In the genomic region with DNA sequence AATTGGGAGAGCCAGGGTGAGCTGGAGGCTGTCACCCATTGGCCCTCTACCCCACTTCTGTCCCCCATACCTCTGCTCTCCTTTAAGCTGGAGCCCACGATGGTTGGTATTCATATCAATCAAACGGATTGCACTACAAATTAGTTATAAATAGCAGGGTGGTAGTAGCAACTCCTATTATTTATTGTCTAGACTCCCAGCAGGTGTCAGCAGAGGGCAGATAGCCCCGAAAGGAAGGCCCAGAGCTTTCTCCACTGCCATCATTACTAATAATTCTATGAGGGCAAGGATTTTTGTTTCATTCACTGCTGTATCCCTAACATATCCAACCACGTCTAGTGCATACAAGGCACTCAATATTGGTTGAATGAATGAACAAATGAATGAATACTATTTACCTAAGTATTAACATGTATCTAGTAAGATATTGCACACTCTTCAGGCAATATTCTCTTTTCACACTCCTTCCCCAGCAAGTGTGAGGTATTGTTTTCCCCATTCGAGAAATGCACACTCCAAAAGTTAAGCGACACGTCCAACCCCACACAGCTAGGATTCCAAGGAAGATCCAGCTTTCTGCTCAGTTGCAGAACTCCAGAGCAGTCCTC, we compare ENCODE assay signal across 8 cellular contexts. TPM values are rescaled to one million over a fixed set of nuclear protein-coding genes. Genes with fewer than 3 reads are reported as not detected.
DNase-seq lines count a peak whose midpoint lies in the region; TF ChIP-seq lines count a peak whose summit lies in the region.

No MANE protein-coding gene starts in this region.

- WGBS in neuronal stem cell (ENCODE audit: extremely low coverage in 2 of 2, insufficient read length in 2 of 2, insufficient replicate concordance in 1 of 2), 2 donors = no CpG with 5 or more reads among the region's 7 CpGs

- H3K9ac ChIP-seq in OCI-LY1 (ENCODE audit: low read length) (no peak overlapping the region), neuronal stem cell (ENCODE audit: low read depth, low read length, poor library complexity) (no peak overlapping the region)

- peaks cover 2% of the 10 kb centered on the region for H3K79me1 ChIP-seq in neuronal stem cell (ENCODE audit: low read depth, low read length)

- peak overlapping the region; percentile 97 for H4K91ac ChIP-seq in neuronal stem cell (ENCODE audit: low read depth, low read length, poor library complexity)

- H3F3A ChIP-seq in OCI-LY1 (ENCODE audit: insufficient read depth, low read length) = no peaks in the 10 kb centered on the region

- H3K36me3 ChIP-seq in OCI-LY1 (ENCODE audit: insufficient read depth, low read length) (no peaks in the 10 kb centered on the region), neuronal stem cell (replicated peaks in 1 of 2; ENCODE audit: control insufficient read depth in 2 of 2, insufficient read depth in 2 of 2, low read length in 2 of 2) (no peaks in the 10 kb centered on the region)

- no peak overlapping the region for H2AFZ ChIP-seq in OCI-LY1 (ENCODE audit: low read length)
- no peak overlapping the region for H2AFZ ChIP-seq in neuronal stem cell (ENCODE audit: low read length)

- peaks cover 6% of the 10 kb centered on the region for H3K4me1 ChIP-seq in OCI-LY1 (ENCODE audit: insufficient read depth, low read length, severe bottlenecking)
- peaks cover 16 to 17% of the 10 kb centered on the region in 2 donors for H3K4me1 ChIP-seq in neuronal stem cell (ENCODE audit: control insufficient read depth in 2 of 2, insufficient read depth in 1 of 2, low read depth in 1 of 2, low read length in 2 of 2)

- no peaks in the 10 kb centered on the region for H3K27me3 ChIP-seq in OCI-LY1 (ENCODE audit: insufficient read depth, low read length)
- peaks cover 0 to 1% (median 0%) of the 10 kb centered on the region in 3 experiments for H3K27me3 ChIP-seq in neuronal stem cell (ENCODE audit: control insufficient read depth in 3 of 3, insufficient read depth in 3 of 3, low read depth in 1 of 3, low read length in 3 of 3)

- no peak overlapping the region for H2BK15ac ChIP-seq in neuronal stem cell (ENCODE audit: low read length)

- no peaks in the 10 kb centered on the region for H4K20me1 ChIP-seq in OCI-LY1 (ENCODE audit: insufficient read depth, low read length)

- no peak overlapping the region for H2BK12ac ChIP-seq in neuronal stem cell (ENCODE audit: low read length)

- H2AK5ac ChIP-seq in neuronal stem cell (ENCODE audit: low read depth, low read length) = peak overlapping the region; percentile 97

- H3K79me2 ChIP-seq in OCI-LY1 (ENCODE audit: insufficient read depth, low read length) = no peaks in the 10 kb centered on the region

- peak overlapping the region; percentile 84 for H3K14ac ChIP-seq in neuronal stem cell (ENCODE audit: low read length)

- no peaks in the 10 kb centered on the region for H3K9me3 ChIP-seq in OCI-LY1 (ENCODE audit: low read length)
- H3K9me3 ChIP-seq in neuronal stem cell (replicated peaks in 1 of 2; ENCODE audit: control insufficient read depth in 2 of 2, insufficient read depth in 1 of 2, low read depth in 1 of 2, low read length in 2 of 2) = no peaks in the 10 kb centered on the region

- peak overlapping the region; percentile 95 for H2BK5ac ChIP-seq in neuronal stem cell (ENCODE audit: low read length)

- H4K8ac ChIP-seq in neuronal stem cell (ENCODE audit: low read depth, low read length) = no peak overlapping the region

- H3K18ac ChIP-seq in neuronal stem cell (ENCODE audit: low read length) = peak overlapping the region; percentile 95

- TF ChIP-seq CTCF in OCI-LY1 (IDR thresholded peaks at IDR 0.05; ENCODE audit: low read length) = peak; percentile 58; the same call in 1 of the 2 replicates
- peak; percentile 19 for TF ChIP-seq CTCF in coronary artery (IDR thresholded peaks at IDR 0.05)

- H3K27ac ChIP-seq in OCI-LY1 (ENCODE audit: low read depth, low read length, poor library complexity, severe bottlenecking) = no peak overlapping the region
- H3K27ac ChIP-seq in coronary artery = no peak overlapping the region
- H3K27ac ChIP-seq in neuronal stem cell (replicated peaks; ENCODE audit: low read length) = no peak overlapping the region

- DNase-seq in ACHN (peak; percentile 59), GF-D8 (lab: John Stamatoyannopoulos, UW) (peak; percentile 5), coronary artery (ENCODE audit: low spot score) (no peak), neuronal stem cell (ENCODE audit: low spot score) (no peak), NCI-H2081 (lab: John Stamatoyannopoulos, UW) (no peak), posterior vena cava (ENCODE audit: low spot score) (no peak)
- no peak for DNase-seq in effector CD8-positive, alpha-beta T cell (lab: John Stamatoyannopoulos, UW)

- H3K4me3 ChIP-seq in OCI-LY1 (ENCODE audit: low read depth, low read length, poor library complexity, severe bottlenecking) (no peak overlapping the region), coronary artery (no peak overlapping the region), neuronal stem cell (ENCODE audit: low read length in 2 of 2) (no peak overlapping the region)

- in situ Hi-C loops in ACHN (cut with HindIII; ENCODE audit: low pct_ligation_motif_present, low pct_unique_long_range_greater_than_20kb, low sequenced_read_pairs) = no loop called here

- intact Hi-C loops in posterior vena cava (cut with DNase I) = loop anchor here in 1 of 2 donors (5.0 kb wide), 1 partner anchor 35 kb away; no protein-coding TSS in a partner anchor

- H3K4me2 ChIP-seq in OCI-LY1 (ENCODE audit: low read length) = no peak overlapping the region
- H3K4me2 ChIP-seq in neuronal stem cell (ENCODE audit: insufficient read depth, low read length, poor library complexity, severe bottlenecking) = no peak overlapping the region

- H3K23ac ChIP-seq in neuronal stem cell (ENCODE audit: low read depth, low read length, poor library complexity) = no peak overlapping the region

- no peaks in the 10 kb centered on the region for H3K9me2 ChIP-seq in OCI-LY1 (ENCODE audit: low read depth, low read length)

- no peak overlapping the region for H2BK120ac ChIP-seq in neuronal stem cell (ENCODE audit: low read depth, low read length)

- no peak overlapping the region for H3K4ac ChIP-seq in neuronal stem cell (ENCODE audit: low read length)

RNA-seq across cellular contexts. Expression of a gene that starts 6.3 kb away (rescaled TPM):
- 0.24 TPM for polyA plus RNA-seq in neuronal stem cell (2013, experiment 1 of 2)
- polyA plus RNA-seq in neuronal stem cell (2013, experiment 2 of 2) = 0.32 TPM
- total RNA-seq in posterior vena cava = not detected

RNA-seq across cellular contexts. Expression of a gene that starts 14.0 kb away (rescaled TPM):
- 0.15 TPM for polyA plus RNA-seq in neuronal stem cell (2013, experiment 1 of 2)
- 0.19 TPM for polyA plus RNA-seq in neuronal stem cell (2013, experiment 2 of 2)
- not detected for total RNA-seq in posterior vena cava

RNA-seq across cellular contexts. Expression of a gene that starts 28.4 kb away (rescaled TPM):
- polyA plus RNA-seq in neuronal stem cell (2013, experiment 1 of 2) = 0.53 TPM
- 0.40 TPM for polyA plus RNA-seq in neuronal stem cell (2013, experiment 2 of 2)
- 10 to 100 TPM in 1 of 2 donors, 1 to 10 TPM in 1; 8.8 to 18.2 TPM for total RNA-seq in posterior vena cava

RNA-seq across cellular contexts. Expression of a gene that starts 35.6 kb away (rescaled TPM):
- polyA plus RNA-seq in neuronal stem cell (2013, experiment 1 of 2) = 20.8 TPM
- polyA plus RNA-seq in neuronal stem cell (2013, experiment 2 of 2) = 20.9 TPM
- total RNA-seq in posterior vena cava = 1 to 10 TPM; 1.1 to 2.3 TPM

RNA-seq across cellular contexts. Expression of a gene that starts 42.3 kb away (rescaled TPM):
- polyA plus RNA-seq in neuronal stem cell (2013, experiment 1 of 2) = 162 TPM
- 163 TPM for polyA plus RNA-seq in neuronal stem cell (2013, experiment 2 of 2)
- 100 to 1,000 TPM; 121 to 129 TPM for total RNA-seq in posterior vena cava

Comparison
In these comparisons a context has a peak if more than half of its experiments do, and no peak if none do; other contexts are left out.
1. DNase-seq: peak in ACHN (single experiment) and GF-D8 (single experiment); none in coronary artery (single experiment), neuronal stem cell (single experiment), effector CD8-positive, alpha-beta T cell (single experiment), NCI-H2081 (0 of 2) and posterior vena cava (single experiment).